8 cellular contexts compared by ENCODE assay signal in genomic region chr1:212477014-212477679, GRCh38. TPM values are rescaled to one million over a fixed set of nuclear protein-coding genes. Genes with fewer than 3 reads are reported as not detected.
DNase-seq lines count a peak whose midpoint lies in the region; ATAC-seq, FAIRE-seq and TF ChIP-seq lines count a peak whose summit lies in the region.

No MANE protein-coding gene starts in this region.

- H3K27me3 Mint-ChIP-seq in CD8-positive, alpha-beta T cell (ENCODE audit: low read depth): peaks cover 4% of the 10 kb centered on the region

- DNase-seq in CD8-positive, alpha-beta T cell: peak; percentile 50 to 80 (median 71)
- DNase-seq in NCI-H526 treated with DMSO at 0.1 percent for 48 hours (lab: John Stamatoyannopoulos, UW) (peak; percentile 52), colonic mucosa (peak; percentile 92), HepG2 (ENCODE audit: low spot score) (peak; percentile 70)
- peak; percentile 86 for DNase-seq in activated CD4-positive, alpha-beta T cell treated with anti-CD3 and anti-CD28 coated beads for 48 hours
- DNase-seq in stimulated activated CD4-positive, alpha-beta T cell treated with anti-CD3 and anti-CD28 coated beads, TNF-alpha, amount 100 ng/mL, for 4 hours (ENCODE audit: low read depth in 3 of 3): peak; percentile 43 to 63 (median 60)

- CTCF ChIA-PET in CD8-positive, alpha-beta T cell (lab: Charles Lee): interaction anchor here (0.6 to 4.6 kb wide), 42 partner anchors 8 to 797 kb away, joined by 3 to 22 read pairs (median 4); partner anchors contain the start of gene ATF3
- CTCF ChIA-PET in HepG2 (lab: Yijun Ruan, JAX; ENCODE audit: low intra/inter-chr PET ratio, low total read pairs): interaction anchor here (1.1 to 1.8 kb wide), 2 partner anchors 152 to 305 kb away, joined by 6 to 12 read pairs; no protein-coding TSS in a partner anchor

- no peaks in the 10 kb centered on the region for H4K20me1 ChIP-seq in HepG2 (ENCODE audit: insufficient read depth, low read length)

- H3K27ac ChIP-seq in CD8-positive, alpha-beta T cell (ENCODE audit: low read depth, low read length): no peak overlapping the region
- H3K27ac ChIP-seq in colonic mucosa (peak overlapping the region; percentile 69), HepG2 (ENCODE audit: extremely low read length, insufficient read depth, low read length) (no peak overlapping the region)

- H3K36me3 ChIP-seq in CD8-positive, alpha-beta T cell (ENCODE audit: insufficient read depth, low read length): no peaks in the 10 kb centered on the region
- H3K36me3 ChIP-seq in colonic mucosa (no peaks in the 10 kb centered on the region), HepG2 (replicated peaks in 1 of 2; ENCODE audit: control insufficient read depth in 1 of 2, insufficient read depth in 2 of 2, low read length in 2 of 2) (no peaks in the 10 kb centered on the region)

- FAIRE-seq in HepG2 (lab: Jason Lieb, UNC): peak; percentile 87

- no peak overlapping the region for H3K27ac Mint-ChIP-seq in CD8-positive, alpha-beta T cell

- H3K4me1 Mint-ChIP-seq in CD8-positive, alpha-beta T cell (ENCODE audit: low read depth): peaks cover 12% of the 10 kb centered on the region

- peak overlapping the region; percentile 18 for H3K4me3 Mint-ChIP-seq in CD8-positive, alpha-beta T cell

- BruUV-seq in HepG2 (replicated peaks; lab: Mats Ljungman, UMichigan): no TSS peak

- H3K4me3 ChIP-seq in CD8-positive, alpha-beta T cell (ENCODE audit: low read depth, low read length): no peak overlapping the region
- H3K4me3 ChIP-seq in colonic mucosa: no peak overlapping the region
- H3K4me3 ChIP-seq in HepG2 (replicated peaks in 1 of 3; ENCODE audit: insufficient read depth in 1 of 3, low read depth in 2 of 3, low read length in 3 of 3): no peak overlapping the region

- TF ChIP-seq POLR2A in HepG2 (IDR thresholded peaks at IDR 0.05; ENCODE audit: insufficient read depth in 1 of 2, low read depth in 2 of 2, low read length in 2 of 2): no peak

- TF ChIP-seq RAD21 in HepG2 (CRISPR knock-in tag; IDR thresholded peaks at IDR 0.05): peak; percentile 81

- in situ Hi-C loops in HepG2 (cut with HindIII; ENCODE audit: extremely low pct_ligation_motif_present, low pct_unique_long_range_greater_than_20kb): loop anchor here (10.0 kb wide), 1 partner anchor 148 kb away; a partner anchor contains a TSS

- no peaks in the 10 kb centered on the region for H3K4me1 ChIP-seq in CD8-positive, alpha-beta T cell (ENCODE audit: insufficient read depth, low read length)
- no peaks in the 10 kb centered on the region for H3K4me1 ChIP-seq in colonic mucosa
- peaks cover 9% of the 10 kb centered on the region; the same call in 1 of the 2 replicates for H3K4me1 ChIP-seq in HepG2 (ENCODE audit: insufficient read depth, low read length)

- intact Hi-C loops in CD8-positive, alpha-beta T cell (cut with DNase I, micrococcal nuclease): loop anchor here (1.0 kb wide), 4 partner anchors 153 to 517 kb away; no protein-coding TSS in a partner anchor
- intact Hi-C loops in colonic mucosa (cut with DNase I): loop anchor here (10.0 kb wide), 1 partner anchor 278 kb away; no protein-coding TSS in a partner anchor
- intact Hi-C loops in HepG2 (cut with micrococcal nuclease; ENCODE audit: unreplicated experiment): loop anchor here (1.0 to 10.0 kb wide), 5 partner anchors 40 to 308 kb away; partner anchors contain the start of gene ATF3

- POLR2A ChIA-PET in CD8-positive, alpha-beta T cell (lab: Charles Lee): no interaction called here
- POLR2A ChIA-PET in HepG2 (lab: Yijun Ruan, JAX): interaction anchor here (1.8 to 2.0 kb wide), 2 partner anchors 81 to 131 kb away, joined by 4 to 14 read pairs; partner anchors contain the start of gene ATF3

- no peaks in the 10 kb centered on the region for H3K9me3 ChIP-seq in CD8-positive, alpha-beta T cell (ENCODE audit: low read length)
- H3K9me3 ChIP-seq in colonic mucosa (no peaks in the 10 kb centered on the region), HepG2 (ENCODE audit: low read length) (no peaks in the 10 kb centered on the region)

- H3K36me3 Mint-ChIP-seq in CD8-positive, alpha-beta T cell: no peaks in the 10 kb centered on the region

- no peaks in the 10 kb centered on the region for H3K79me2 ChIP-seq in HepG2 (ENCODE audit: insufficient read depth, low read length)

- H3K9ac ChIP-seq in colonic mucosa (ENCODE audit: low read depth in 2 of 2, low read length in 2 of 2) (no peak overlapping the region), HepG2 (ENCODE audit: insufficient read depth, low read depth, low read length) (no peak overlapping the region)

- TF ChIP-seq EP300 in HepG2 (IDR thresholded peaks at IDR 0.05; ENCODE audit: low read depth in 2 of 2, low read length in 2 of 2) (no peak), HepG2 (CRISPR knock-in tag; IDR thresholded peaks at IDR 0.05; ENCODE audit: borderline replicate concordance) (no peak)

- ATAC-seq in CD8-positive, alpha-beta T cell: peak; percentile 96
- ATAC-seq in GM19397 (IDR thresholded peaks at IDR 0.05; ENCODE audit: unreplicated experiment) (peak; percentile 89), HG03460 (IDR thresholded peaks at IDR 0.05; ENCODE audit: unreplicated experiment) (peak; percentile 94), HepG2 (peak; percentile 95)

- H3K4me2 ChIP-seq in HepG2 (ENCODE audit: low read depth, low read length): no peak overlapping the region

- no peaks in the 10 kb centered on the region for H3K27me3 ChIP-seq in CD8-positive, alpha-beta T cell (ENCODE audit: insufficient read depth, low read length)
- H3K27me3 ChIP-seq in colonic mucosa (no peaks in the 10 kb centered on the region), HepG2 (ENCODE audit: control insufficient read depth in 1 of 2, insufficient read depth in 2 of 2, low read length in 2 of 2) (peaks cover 3 to 21% of the 10 kb centered on the region in 2 experiments; a peak in 2 of 5 replicates)

- H3K9me3 Mint-ChIP-seq in CD8-positive, alpha-beta T cell: no peaks in the 10 kb centered on the region

- WGBS in HepG2 (ENCODE audit: low lambda C conversion rate): 18% methylated on average over 12 of the region's 12 CpGs

- no peak overlapping the region for H2AFZ ChIP-seq in HepG2 (ENCODE audit: low read length)

- peak; percentile 90 for TF ChIP-seq CTCF in CD8-positive, alpha-beta T cell (IDR thresholded peaks at IDR 0.05)
- TF ChIP-seq CTCF in colonic mucosa (IDR thresholded peaks at IDR 0.05) (peak; percentile 81), HepG2 (CRISPR knock-in tag; IDR thresholded peaks at IDR 0.05) (peak; percentile 88)

TF ChIP-seq in HepG2, 621 proteins besides CTCF, POLR2A, EP300 and RAD21 (continues in another document):
- TF ChIP-seq ERF (CRISPR knock-in tag; IDR thresholded peaks at IDR 0.05) (peak; percentile 26; the same call in 1 of the 2 replicates), AGO2 (optimal IDR thresholded peaks at IDR 0.05; ENCODE audit: low read depth, low read length) (no peak), SOX5 (CRISPR knock-in tag; IDR thresholded peaks at IDR 0.05; ENCODE audit: borderline replicate concordance) (0 out of 2 replicates have a peak, but pooled peaks have one; percentile 12), GATAD2A (CRISPR knock-in tag; IDR thresholded peaks at IDR 0.05) (peak; percentile 30; the same call in 1 of the 2 replicates), SMC3 (IDR thresholded peaks at IDR 0.05; ENCODE audit: low read length) (peak; percentile 93)
- TF ChIP-seq, protein P1, sequence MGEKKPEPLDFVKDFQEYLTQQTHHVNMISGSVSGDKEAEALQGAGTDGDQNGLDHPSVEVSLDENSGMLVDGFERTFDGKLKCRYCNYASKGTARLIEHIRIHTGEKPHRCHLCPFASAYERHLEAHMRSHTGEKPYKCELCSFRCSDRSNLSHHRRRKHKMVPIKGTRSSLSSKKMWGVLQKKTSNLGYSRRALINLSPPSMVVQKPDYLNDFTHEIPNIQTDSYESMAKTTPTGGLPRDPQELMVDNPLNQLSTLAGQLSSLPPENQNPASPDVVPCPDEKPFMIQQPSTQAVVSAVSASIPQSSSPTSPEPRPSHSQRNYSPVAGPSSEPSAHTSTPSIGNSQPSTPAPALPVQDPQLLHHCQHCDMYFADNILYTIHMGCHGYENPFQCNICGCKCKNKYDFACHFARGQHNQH (CRISPR knock-in tag; IDR thresholded peaks at IDR 0.05): peak; percentile 23; the same call in 1 of the 2 replicates

RNA-seq across cellular contexts. Expression of gene NENF, which starts 44.4 kb away (rescaled TPM):
- total RNA-seq in CD8-positive, alpha-beta T cell: 10 to 100 TPM; 17.7 to 20.3 TPM
- total RNA-seq in colonic mucosa (10 to 100 TPM; 43.4 to 43.9 TPM), HepG2 (2016; rRNA removed; fragmentation: Illumina TruSeq; extraction: Trizol) (24.7 and 40.4 TPM in 2 replicates)
- total RNA-seq in HepG2 (2016; cell fraction: cytosol; rRNA removed; fragmentation: Illumina TruSeq; extraction: Trizol; ENCODE audit: low read depth): 135 and 145 TPM in 2 replicates
- total RNA-seq in HepG2 (2016; cell fraction: insoluble cytoplasmic fraction; rRNA removed; fragmentation: Illumina TruSeq; extraction: Trizol): 21.2 and 39.7 TPM in 2 replicates
- total RNA-seq in HepG2 (2016; cell fraction: membrane; rRNA removed; fragmentation: Illumina TruSeq; extraction: Trizol): 87.8 and 107 TPM in 2 replicates
- 20.0 and 22.0 TPM in 2 replicates for total RNA-seq in HepG2 (2016; cell fraction: nucleus; rRNA removed; fragmentation: Illumina TruSeq; extraction: Trizol)
- polyA plus RNA-seq in HepG2 (2011; rRNA removed): 28.7 and 31.7 TPM in 2 replicates
- 20.5 and 29.5 TPM in 2 replicates for polyA plus RNA-seq in HepG2 (2011; cell fraction: cytosol; rRNA removed)
- 8.0 and 8.1 TPM in 2 replicates for polyA plus RNA-seq in HepG2 (2011; cell fraction: nucleus; rRNA removed)
- 19.9 and 23.4 TPM in 2 replicates for polyA plus RNA-seq in HepG2 (2012)
- 165 and 182 TPM in 2 replicates for polyA plus RNA-seq in HepG2 (2016; cell fraction: cytosol; fragmentation: Illumina TruSeq; extraction: Trizol; ENCODE audit: low read depth)
- 25.7 and 28.8 TPM in 2 replicates for polyA plus RNA-seq in HepG2 (2016; cell fraction: insoluble cytoplasmic fraction; fragmentation: Illumina TruSeq; extraction: Trizol; ENCODE audit: low read depth)
- polyA plus RNA-seq in HepG2 (2016; cell fraction: membrane; fragmentation: Illumina TruSeq; extraction: Trizol; ENCODE audit: low read depth): 91.1 and 106 TPM in 2 replicates
- 29.8 and 38.4 TPM in 2 replicates for polyA plus RNA-seq in HepG2 (2016; cell fraction: nucleus; fragmentation: Illumina TruSeq; extraction: Trizol; ENCODE audit: insufficient read depth, low read depth)
- 8.3 and 24.3 TPM in 2 replicates for polyA minus RNA-seq in HepG2 (2011; rRNA and poly(A)+ RNA removed; ENCODE audit: low replicate concordance)
- 6.0 and 6.8 TPM in 2 replicates for polyA minus RNA-seq in HepG2 (2011; cell fraction: cytosol; rRNA and poly(A)+ RNA removed)
- polyA minus RNA-seq in HepG2 (2011; cell fraction: nucleus; rRNA and poly(A)+ RNA removed): 2.5 and 3.5 TPM in 2 replicates
